Comparison of ENCODE assay signal across 7 cellular contexts in genomic region chr17:28717578-28718316, GRCh38. TPM values are rescaled to one million over a fixed set of nuclear protein-coding genes. Genes with fewer than 3 reads are reported as not detected.
DNase-seq lines count a peak whose midpoint lies in the region; TF ChIP-seq lines count a peak whose summit lies in the region.

TSS of gene RAB34 (minus strand) at chr17:28717868. CDS start at chr17:28717266, 602 bp downstream.

- H2BK5ac ChIP-seq in neuronal stem cell (ENCODE audit: low read length), result peak within 1 kb of the TSS; percentile 70

- peak within 1 kb of the TSS; percentile 78 for H2BK12ac ChIP-seq in neuronal stem cell (ENCODE audit: low read length)

- H2AK5ac ChIP-seq in neuronal stem cell (ENCODE audit: low read depth, low read length), result peak within 1 kb of the TSS; percentile 54

- H2BK15ac ChIP-seq in neuronal stem cell (ENCODE audit: low read length), result peak within 1 kb of the TSS; percentile 96

- peaks cover 45% of the 10 kb centered on the region for H3K27me3 Mint-ChIP-seq in activated naive CD8-positive, alpha-beta T cell treated with anti-CD3 and anti-CD28 coated beads for 36 hours

- peak within 1 kb of the TSS; percentile 28 for H3K14ac ChIP-seq in neuronal stem cell (ENCODE audit: low read length)

- peaks cover 20% of the 10 kb centered on the region for H3K4me1 Mint-ChIP-seq in activated naive CD8-positive, alpha-beta T cell treated with anti-CD3 and anti-CD28 coated beads for 36 hours

- peak within 1 kb of the TSS; percentile 53 for H3K23ac ChIP-seq in neuronal stem cell (ENCODE audit: low read depth, low read length, poor library complexity)

- H3K27me3 ChIP-seq in GM06990 (replicated peaks; ENCODE audit: control insufficient read depth, insufficient read depth, low read length), result no peaks in the 10 kb centered on the region; the same call in 1 of the 2 replicates
- no peaks in the 10 kb centered on the region for H3K27me3 ChIP-seq in neuronal stem cell (ENCODE audit: control insufficient read depth in 3 of 3, insufficient read depth in 3 of 3, low read depth in 1 of 3, low read length in 3 of 3)
- H3K27me3 ChIP-seq in WERI-Rb-1 (ENCODE audit: insufficient read depth, low read depth, severe bottlenecking), result no peaks in the 10 kb centered on the region

- intact Hi-C loops in head of caudate nucleus (cut with DNase I), result loop anchor here (10.0 kb wide), 1 partner anchor 73 kb away; the partner anchor contains the start of gene BLTP2

- WGBS in neuronal stem cell (ENCODE audit: extremely low coverage in 2 of 2, insufficient read length in 2 of 2, insufficient replicate concordance in 1 of 2), 2 donors, result no CpG with 5 or more reads among the region's 59 CpGs

- H3K4me1 ChIP-seq in neuronal stem cell (ENCODE audit: control insufficient read depth in 2 of 2, insufficient read depth in 1 of 2, low read depth in 1 of 2, low read length in 2 of 2), result peaks cover 20 to 33% of the 10 kb centered on the region in 2 donors

- H3K27ac Mint-ChIP-seq in activated naive CD8-positive, alpha-beta T cell treated with anti-CD3 and anti-CD28 coated beads for 36 hours, result peak within 1 kb of the TSS; percentile 64

- no peaks in the 10 kb centered on the region for H3K9me3 Mint-ChIP-seq in activated naive CD8-positive, alpha-beta T cell treated with anti-CD3 and anti-CD28 coated beads for 36 hours

- TF ChIP-seq CTCF in GM06990 (IDR thresholded peaks at IDR 0.05; ENCODE audit: insufficient read depth, low read length, poor library complexity, severe bottlenecking) (no peak), WERI-Rb-1 (IDR thresholded peaks at IDR 0.05; ENCODE audit: low read depth, low read length) (no peak)

- H4K8ac ChIP-seq in neuronal stem cell (ENCODE audit: low read depth, low read length), result peak within 1 kb of the TSS; percentile 93

- peak within 1 kb of the TSS; percentile 87 for H2AFZ ChIP-seq in neuronal stem cell (ENCODE audit: low read length)

- peak within 1 kb of the TSS; percentile 58 for H2BK120ac ChIP-seq in neuronal stem cell (ENCODE audit: low read depth, low read length)

- peak within 1 kb of the TSS; percentile 62 for H3K4me3 Mint-ChIP-seq in activated naive CD8-positive, alpha-beta T cell treated with anti-CD3 and anti-CD28 coated beads for 36 hours

- H3K4me3 ChIP-seq in GM06990 (replicated peaks; ENCODE audit: low read depth, low read length) (no peak within 1 kb of the TSS), neuronal stem cell (ENCODE audit: low read length in 2 of 2) (peak within 1 kb of the TSS; percentile 89 to 92), WERI-Rb-1 (ENCODE audit: low read depth, low read length) (no peak within 1 kb of the TSS)

- peak within 1 kb of the TSS; percentile 97 for H3K9ac ChIP-seq in neuronal stem cell (ENCODE audit: low read depth, low read length, poor library complexity)

- peak within 1 kb of the TSS; percentile 97 for H3K18ac ChIP-seq in neuronal stem cell (ENCODE audit: low read length)

- H3K4ac ChIP-seq in neuronal stem cell (ENCODE audit: low read length), result peak within 1 kb of the TSS; percentile 39

- peaks cover 10% of the 10 kb centered on the region for H3K79me1 ChIP-seq in neuronal stem cell (ENCODE audit: low read depth, low read length)

- H4K91ac ChIP-seq in neuronal stem cell (ENCODE audit: low read depth, low read length, poor library complexity), result peak within 1 kb of the TSS; percentile 73

- H3K27ac ChIP-seq in neuronal stem cell (replicated peaks; ENCODE audit: low read length) (peak within 1 kb of the TSS; percentile 93), WERI-Rb-1 (no peak within 1 kb of the TSS; the same call in 1 of the 2 replicates)

- DNase-seq in GM06990 (ENCODE audit: extremely low read depth, insufficient read length), result peak; percentile 75
- DNase-seq in NCI-H1694 (lab: John Stamatoyannopoulos, UW), result peak; percentile 87
- DNase-seq in activated naive CD8-positive, alpha-beta T cell treated with anti-CD3 and anti-CD28 coated beads for 36 hours, result no peak
- peak in 27 of 42 donors; percentile 11 to 70 (median 42) for DNase-seq in head of caudate nucleus
- peak; percentile 92 for DNase-seq in neuronal stem cell (ENCODE audit: low spot score)
- no peak for DNase-seq in central memory CD4-positive, alpha-beta T cell
- DNase-seq in WERI-Rb-1, result no peak

- H3K36me3 ChIP-seq in GM06990 (ENCODE audit: control insufficient read depth, insufficient read depth, low read length), result peaks cover 14% of the 10 kb centered on the region
- H3K36me3 ChIP-seq in neuronal stem cell (replicated peaks in 1 of 2; ENCODE audit: control insufficient read depth in 2 of 2, insufficient read depth in 2 of 2, low read length in 2 of 2), result peaks cover 31 to 62% of the 10 kb centered on the region in 2 donors
- peaks cover 29% of the 10 kb centered on the region for H3K36me3 ChIP-seq in WERI-Rb-1

- peaks cover 30% of the 10 kb centered on the region for H3K36me3 Mint-ChIP-seq in activated naive CD8-positive, alpha-beta T cell treated with anti-CD3 and anti-CD28 coated beads for 36 hours

- peak within 1 kb of the TSS; percentile 80 for H3K4me2 ChIP-seq in neuronal stem cell (ENCODE audit: insufficient read depth, low read length, poor library complexity, severe bottlenecking)

- no peaks in the 10 kb centered on the region for H3K9me3 ChIP-seq in neuronal stem cell (replicated peaks in 1 of 2; ENCODE audit: control insufficient read depth in 2 of 2, insufficient read depth in 1 of 2, low read depth in 1 of 2, low read length in 2 of 2)
- no peaks in the 10 kb centered on the region for H3K9me3 ChIP-seq in WERI-Rb-1 (ENCODE audit: severe bottlenecking)

RNA-seq across cellular contexts. Expression of gene RAB34, which starts in this region (rescaled TPM):
- 1 to 10 TPM; 7.6 to 8.2 TPM for total RNA-seq in activated naive CD8-positive, alpha-beta T cell treated with anti-CD3 and anti-CD28 coated beads for 36 hours
- polyA plus RNA-seq in neuronal stem cell (2013, experiment 1 of 2), result 76.6 TPM
- 73.6 TPM for polyA plus RNA-seq in neuronal stem cell (2013, experiment 2 of 2)

Comparison
In these comparisons a context has a peak if more than half of its experiments do, and no peak if none do; other contexts are left out.
1. DNase-seq: peak in GM06990 (single experiment), NCI-H1694 (single experiment), head of caudate nucleus (27 of 42) and neuronal stem cell (single experiment); none in activated naive CD8-positive, alpha-beta T cell treated with anti-CD3 and anti-CD28 coated beads for 36 hours (single experiment), central memory CD4-positive, alpha-beta T cell (single experiment) and WERI-Rb-1 (single experiment).
2. H3K4me3 ChIP-seq: peak in neuronal stem cell (2 of 2); none in GM06990 (single experiment) and WERI-Rb-1 (single experiment).